In the genomic region with DNA sequence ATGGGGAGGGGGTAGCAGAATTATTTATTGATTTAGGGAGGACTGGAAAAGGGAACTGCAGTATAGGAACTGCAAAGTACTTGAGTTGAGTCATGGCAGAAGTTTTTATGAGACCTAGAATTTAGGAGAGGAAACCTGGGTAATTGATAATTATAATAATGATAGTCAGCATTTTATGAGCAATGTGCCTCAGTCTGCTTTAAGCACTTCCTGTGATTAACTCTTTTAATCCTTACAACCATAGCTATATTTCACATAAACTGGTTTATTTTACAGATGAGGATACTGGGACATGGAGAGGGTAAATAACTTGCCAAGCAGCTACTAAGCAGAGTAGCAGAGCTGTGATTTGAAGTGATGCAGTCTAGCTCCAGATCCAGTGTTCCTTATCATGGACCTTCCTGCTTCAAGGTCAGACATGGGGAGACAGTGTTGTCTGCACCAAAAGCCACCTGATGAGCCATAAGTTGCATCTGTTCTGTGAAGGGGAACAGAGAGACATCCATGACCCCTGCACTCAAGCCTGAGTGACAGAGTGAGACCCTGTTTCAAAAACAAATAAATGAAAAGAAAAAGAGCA, we compare ENCODE assay signal across 17 cellular contexts.
"Had no signal": no experiment of that assay in that cellular context is flagged by ENCODE, and none has a peak within 500 bp of the region (broad histone marks: within the 10 kb centered on the region; RNA-seq: fewer than 3 reads in every experiment).

No MANE protein-coding gene starts in this region.

- H3K27me3 ChIP-seq: colonic mucosa, neural progenitor cell, ovary, right atrium auricular region, upper lobe of left lung, uterus had no signal

- H3K27ac Mint-ChIP-seq: endodermal cell, natural killer cell, neural progenitor cell had no signal

- H3K4me1 ChIP-seq: colonic mucosa, uterus had no signal

- H2AFZ ChIP-seq: neural progenitor cell had no signal

- H3K36me3 Mint-ChIP-seq: natural killer cell had no signal

- H3K36me3 ChIP-seq: colonic mucosa, neural progenitor cell, ovary, right atrium auricular region, upper lobe of left lung, uterus had no signal

- H3K9ac ChIP-seq: neural progenitor cell had no signal

- H3K27ac ChIP-seq: colonic mucosa, neural progenitor cell, ovary, right atrium auricular region, upper lobe of left lung, uterus had no signal

- DNase-seq: colonic mucosa; endodermal cell; head of caudate nucleus; hippocampal formation; kidney glomerular epithelial cell; mammary epithelial cell; natural killer cell; nucleus accumbens; ovary; small intestine; stimulated activated CD4-positive, alpha-beta T cell treated with anti-CD3 and anti-CD28 coated beads, Interleukin-12 subunit alpha, Interleukin-12 subunit beta, amount 100 ng/mL, for 4 hours; stimulated activated naive CD4-positive, alpha-beta T cell treated with Interleukin-2 at 50 U/mL for 16 hours; upper lobe of left lung; uterus had no signal

- FAIRE-seq: islet of Langerhans, small intestine had no signal

- H3K4me1 Mint-ChIP-seq: natural killer cell had no signal

- H3K9me3 ChIP-seq: colonic mucosa, ovary, right atrium auricular region, upper lobe of left lung, uterus had no signal

- H3K4me3 Mint-ChIP-seq: endodermal cell, natural killer cell, neural progenitor cell had no signal

- ATAC-seq: natural killer cell had no signal

- H3K4me3 ChIP-seq: colonic mucosa, neural progenitor cell, ovary, right atrium auricular region, upper lobe of left lung, uterus had no signal

- H3K9me3 Mint-ChIP-seq: endodermal cell, natural killer cell, neural progenitor cell had no signal

- H3K4me2 ChIP-seq: neural progenitor cell had no signal
